Comparison of ENCODE assay signal across 26 cellular contexts in the genomic region with DNA sequence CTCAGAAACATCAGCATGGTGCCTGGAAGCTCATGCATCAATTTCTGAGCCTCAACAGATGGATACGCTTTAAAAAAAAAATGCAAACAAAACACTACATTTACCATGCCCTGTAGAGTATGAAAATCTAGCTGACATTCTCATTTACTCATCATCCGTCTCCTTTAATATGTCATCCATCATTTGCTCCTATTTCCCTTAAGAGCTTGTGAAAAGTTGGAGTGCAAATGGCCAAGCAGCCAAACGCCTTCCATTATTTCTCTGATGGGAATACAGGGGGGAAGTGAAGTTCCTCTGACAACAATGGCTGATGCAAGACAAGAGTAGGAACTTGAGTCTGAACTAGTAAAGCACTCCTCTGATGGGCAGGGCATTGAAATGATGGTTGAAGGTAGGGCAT.
"Had no signal": no experiment of that assay in that cellular context is flagged by ENCODE, and none has a peak within 500 bp of the region (broad histone marks: within the 10 kb centered on the region; RNA-seq: fewer than 3 reads in every experiment).

No MANE protein-coding gene starts in this region.

- H3K4me3 ChIP-seq: left lung, lower lobe of right lung, neural progenitor cell, ovary, right atrium auricular region, right lobe of liver, smooth muscle cell, stomach, testis, thyroid gland, transverse colon, upper lobe of left lung, vagina had no signal

- H3K9ac ChIP-seq: neural progenitor cell had no signal

- H2AFZ ChIP-seq: neural progenitor cell had no signal

- H3K4me1 ChIP-seq: left lung, lower lobe of right lung, right atrium auricular region, right lobe of liver, stomach, testis, thyroid gland, transverse colon, upper lobe of left lung had no signal

- H3K4me2 ChIP-seq: neural progenitor cell, smooth muscle cell had no signal

- H3K27me3 ChIP-seq: left lung, neural progenitor cell, ovary, right atrium auricular region, right lobe of liver, stomach, testis, thyroid gland, transverse colon, upper lobe of left lung, vagina had no signal

- DNase-seq: hypothalamus; immature natural killer cell; kidney; left colon; left lung; lower lobe of right lung; mammary epithelial cell; mesenchymal stem cell; naive thymus-derived CD8-positive, alpha-beta T cell; ovary; right lobe of liver; stimulated activated CD4-positive, alpha-beta T cell treated with anti-CD3 and anti-CD28 coated beads, Interleukin-1b, Interleukin-23, amount 100 ng/mL, for 48 hours; stimulated activated CD4-positive, alpha-beta T cell treated with anti-CD3 and anti-CD28 coated beads, Interleukin-2, amount 100 ng/mL, for 48 hours; stimulated activated CD4-positive, alpha-beta T cell treated with anti-CD3 and anti-CD28 coated beads, Interleukin-4, amount 100 ng/mL, for 4 hours; stimulated activated naive B cell treated with anti-CD40 and anti-IgM and Interleukin-4, amounts not matched to agents 10 μg/mL and 1 μg/mL and 100 μg/mL, for 72 hours; stimulated activated naive CD8-positive, alpha-beta T cell treated with anti-CD3 and anti-CD28 coated beads, Interleukin-15, Interleukin-2, amounts not matched to agents 100 U/mL and 50 U/mL, for 24 hours; stomach; testis; thyroid gland; transverse colon; upper lobe of left lung had no signal

- H3K9me3 ChIP-seq: left lung, lower lobe of right lung, ovary, right atrium auricular region, right lobe of liver, stomach, testis, thyroid gland, transverse colon, upper lobe of left lung, vagina had no signal

- FAIRE-seq: islet of Langerhans, kidney had no signal

- ATAC-seq: left colon; left lung; lower lobe of right lung; naive thymus-derived CD8-positive, alpha-beta T cell; right lobe of liver; stimulated activated naive B cell treated with anti-CD40 and anti-IgM and Interleukin-4, amounts not matched to agents 10 μg/mL and 1 μg/mL and 100 μg/mL, for 72 hours; stimulated activated naive CD8-positive, alpha-beta T cell treated with anti-CD3 and anti-CD28 coated beads, Interleukin-15, Interleukin-2, amounts not matched to agents 100 U/mL and 50 U/mL, for 24 hours had no signal

- H3K36me3 ChIP-seq: left lung, lower lobe of right lung, neural progenitor cell, ovary, right atrium auricular region, right lobe of liver, stomach, thyroid gland, transverse colon, upper lobe of left lung, vagina had no signal

- H3K27ac ChIP-seq: left lung, lower lobe of right lung, neural progenitor cell, ovary, right atrium auricular region, right lobe of liver, stomach, testis, thyroid gland, transverse colon, upper lobe of left lung, vagina had no signal
